In the genomic region with DNA sequence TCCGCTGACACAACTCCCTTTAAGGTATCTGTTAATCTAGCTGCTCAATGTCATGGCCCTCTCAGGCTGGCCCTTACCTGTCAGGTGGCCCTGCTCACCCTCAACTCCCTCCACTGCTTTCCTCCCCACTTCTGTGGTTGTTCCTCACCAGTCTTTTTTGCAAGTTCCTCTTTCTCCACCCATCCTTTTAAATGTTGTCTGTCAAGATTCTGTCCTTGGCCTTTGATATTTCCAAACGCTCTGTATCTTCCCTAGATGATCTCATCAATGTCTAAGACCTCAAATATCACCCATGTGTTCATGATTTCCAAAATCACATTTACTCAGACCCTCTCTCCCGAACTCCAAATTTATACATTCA, we compare ENCODE assay signal across 1 cellular context.
TF ChIP-seq lines count a peak whose summit lies in the region.

No MANE protein-coding gene starts in this region.

TF ChIP-seq in K562, 482 proteins besides CTCF, POLR2A, EP300 and RAD21:
- peak; percentile 63; the same call in 1 of the 2 replicates for TF ChIP-seq CTBP1 (IDR thresholded peaks at IDR 0.05; ENCODE audit: borderline replicate concordance)
- no peak for TF ChIP-seq ELF4 (CRISPR knock-in tag; IDR thresholded peaks at IDR 0.05)
- TF ChIP-seq BMI1 (IDR thresholded peaks at IDR 0.05; ENCODE audit: low read length), result no peak
- TF ChIP-seq, protein P1, sequence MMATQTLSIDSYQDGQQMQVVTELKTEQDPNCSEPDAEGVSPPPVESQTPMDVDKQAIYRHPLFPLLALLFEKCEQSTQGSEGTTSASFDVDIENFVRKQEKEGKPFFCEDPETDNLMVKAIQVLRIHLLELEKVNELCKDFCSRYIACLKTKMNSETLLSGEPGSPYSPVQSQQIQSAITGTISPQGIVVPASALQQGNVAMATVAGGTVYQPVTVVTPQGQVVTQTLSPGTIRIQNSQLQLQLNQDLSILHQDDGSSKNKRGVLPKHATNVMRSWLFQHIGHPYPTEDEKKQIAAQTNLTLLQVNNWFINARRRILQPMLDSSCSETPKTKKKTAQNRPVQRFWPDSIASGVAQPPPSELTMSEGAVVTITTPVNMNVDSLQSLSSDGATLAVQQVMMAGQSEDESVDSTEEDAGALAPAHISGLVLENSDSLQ (IDR thresholded peaks at IDR 0.05), result peak; percentile 50; the same call in 1 of the 2 replicates
- no peak for TF ChIP-seq ZNF766 (CRISPR knock-in tag; conservative IDR thresholded peaks at IDR 0.05)
- TF ChIP-seq PTBP1 (IDR thresholded peaks at IDR 0.05; ENCODE audit: low read depth, low read length), result no peak
- no peak for TF ChIP-seq PTTG1 (tag; IDR thresholded peaks at IDR 0.05; ENCODE audit: low read depth)
- TF ChIP-seq NFE2 (IDR thresholded peaks at IDR 0.05; ENCODE audit: low read depth), result no peak
- no peak for TF ChIP-seq ZNF140 (CRISPR knock-in tag; IDR thresholded peaks at IDR 0.05)
- peak; percentile 83 for TF ChIP-seq SPI1 (IDR thresholded peaks at IDR 0.05; ENCODE audit: borderline replicate concordance, low read depth, low read length)
- TF ChIP-seq, protein P2, sequence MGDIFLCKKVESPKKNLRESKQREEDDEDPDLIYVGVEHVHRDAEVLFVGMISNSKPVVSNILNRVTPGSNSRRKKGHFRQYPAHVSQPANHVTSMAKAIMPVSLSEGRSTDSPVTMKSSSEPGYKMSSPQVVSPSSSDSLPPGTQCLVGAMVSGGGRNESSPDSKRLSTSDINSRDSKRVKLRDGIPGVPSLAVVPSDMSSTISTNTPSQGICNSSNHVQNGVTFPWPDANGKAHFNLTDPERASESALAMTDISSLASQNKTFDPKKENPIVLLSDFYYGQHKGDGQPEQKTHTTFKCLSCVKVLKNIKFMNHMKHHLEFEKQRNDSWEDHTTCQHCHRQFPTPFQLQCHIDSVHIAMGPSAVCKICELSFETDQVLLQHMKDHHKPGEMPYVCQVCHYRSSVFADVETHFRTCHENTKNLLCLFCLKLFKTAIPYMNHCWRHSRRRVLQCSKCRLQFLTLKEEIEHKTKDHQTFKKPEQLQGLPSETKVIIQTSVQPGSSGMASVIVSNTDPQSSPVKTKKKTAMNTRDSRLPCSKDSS (IDR thresholded peaks at IDR 0.05; ENCODE audit: low read depth, partially characterized antibody), result no peak
- TF ChIP-seq, protein P3, sequence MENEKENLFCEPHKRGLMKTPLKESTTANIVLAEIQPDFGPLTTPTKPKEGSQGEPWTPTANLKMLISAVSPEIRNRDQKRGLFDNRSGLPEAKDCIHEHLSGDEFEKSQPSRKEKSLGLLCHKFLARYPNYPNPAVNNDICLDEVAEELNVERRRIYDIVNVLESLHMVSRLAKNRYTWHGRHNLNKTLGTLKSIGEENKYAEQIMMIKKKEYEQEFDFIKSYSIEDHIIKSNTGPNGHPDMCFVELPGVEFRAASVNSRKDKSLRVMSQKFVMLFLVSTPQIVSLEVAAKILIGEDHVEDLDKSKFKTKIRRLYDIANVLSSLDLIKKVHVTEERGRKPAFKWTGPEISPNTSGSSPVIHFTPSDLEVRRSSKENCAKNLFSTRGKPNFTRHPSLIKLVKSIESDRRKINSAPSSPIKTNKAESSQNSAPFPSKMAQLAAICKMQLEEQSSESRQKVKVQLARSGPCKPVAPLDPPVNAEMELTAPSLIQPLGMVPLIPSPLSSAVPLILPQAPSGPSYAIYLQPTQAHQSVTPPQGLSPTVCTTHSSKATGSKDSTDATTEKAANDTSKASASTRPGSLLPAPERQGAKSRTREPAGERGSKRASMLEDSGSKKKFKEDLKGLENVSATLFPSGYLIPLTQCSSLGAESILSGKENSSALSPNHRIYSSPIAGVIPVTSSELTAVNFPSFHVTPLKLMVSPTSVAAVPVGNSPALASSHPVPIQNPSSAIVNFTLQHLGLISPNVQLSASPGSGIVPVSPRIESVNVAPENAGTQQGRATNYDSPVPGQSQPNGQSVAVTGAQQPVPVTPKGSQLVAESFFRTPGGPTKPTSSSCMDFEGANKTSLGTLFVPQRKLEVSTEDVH (IDR thresholded peaks at IDR 0.05; ENCODE audit: low read depth, partially characterized antibody), result no peak
- no peak for TF ChIP-seq ZNF75A (CRISPR knock-in tag; IDR thresholded peaks at IDR 0.05)
- TF ChIP-seq DIDO1 (tag; IDR thresholded peaks at IDR 0.05; ENCODE audit: low read depth), result no peak
- no peak for TF ChIP-seq PHB2 (IDR thresholded peaks at IDR 0.05; ENCODE audit: low read depth)
- 0 out of 2 replicates have a peak, but pooled peaks have one; percentile 9 for TF ChIP-seq ARID1B (IDR thresholded peaks at IDR 0.05)
- no peak for TF ChIP-seq TEAD2 (tag; IDR thresholded peaks at IDR 0.05)
- no peak for TF ChIP-seq ZNF23 (CRISPR knock-in tag; IDR thresholded peaks at IDR 0.05)
- TF ChIP-seq ILF3 (IDR thresholded peaks at IDR 0.05; ENCODE audit: borderline replicate concordance), result no peak
- TF ChIP-seq PHF20 (IDR thresholded peaks at IDR 0.05; ENCODE audit: partially characterized antibody), result no peak
- peak in 1 of 2 experiments; percentile 30; a peak in 1 of 4 replicates for TF ChIP-seq RCOR1 (IDR thresholded peaks at IDR 0.05; ENCODE audit: borderline replicate concordance in 1 of 2, low read depth in 2 of 2, low read length in 2 of 2)
- no peak for TF ChIP-seq TOE1 (IDR thresholded peaks at IDR 0.05; ENCODE audit: borderline replicate concordance)
- TF ChIP-seq TOE1 (CRISPR knock-in tag; IDR thresholded peaks at IDR 0.05; ENCODE audit: borderline replicate concordance, low read depth), result no peak
- TF ChIP-seq, protein P4, sequence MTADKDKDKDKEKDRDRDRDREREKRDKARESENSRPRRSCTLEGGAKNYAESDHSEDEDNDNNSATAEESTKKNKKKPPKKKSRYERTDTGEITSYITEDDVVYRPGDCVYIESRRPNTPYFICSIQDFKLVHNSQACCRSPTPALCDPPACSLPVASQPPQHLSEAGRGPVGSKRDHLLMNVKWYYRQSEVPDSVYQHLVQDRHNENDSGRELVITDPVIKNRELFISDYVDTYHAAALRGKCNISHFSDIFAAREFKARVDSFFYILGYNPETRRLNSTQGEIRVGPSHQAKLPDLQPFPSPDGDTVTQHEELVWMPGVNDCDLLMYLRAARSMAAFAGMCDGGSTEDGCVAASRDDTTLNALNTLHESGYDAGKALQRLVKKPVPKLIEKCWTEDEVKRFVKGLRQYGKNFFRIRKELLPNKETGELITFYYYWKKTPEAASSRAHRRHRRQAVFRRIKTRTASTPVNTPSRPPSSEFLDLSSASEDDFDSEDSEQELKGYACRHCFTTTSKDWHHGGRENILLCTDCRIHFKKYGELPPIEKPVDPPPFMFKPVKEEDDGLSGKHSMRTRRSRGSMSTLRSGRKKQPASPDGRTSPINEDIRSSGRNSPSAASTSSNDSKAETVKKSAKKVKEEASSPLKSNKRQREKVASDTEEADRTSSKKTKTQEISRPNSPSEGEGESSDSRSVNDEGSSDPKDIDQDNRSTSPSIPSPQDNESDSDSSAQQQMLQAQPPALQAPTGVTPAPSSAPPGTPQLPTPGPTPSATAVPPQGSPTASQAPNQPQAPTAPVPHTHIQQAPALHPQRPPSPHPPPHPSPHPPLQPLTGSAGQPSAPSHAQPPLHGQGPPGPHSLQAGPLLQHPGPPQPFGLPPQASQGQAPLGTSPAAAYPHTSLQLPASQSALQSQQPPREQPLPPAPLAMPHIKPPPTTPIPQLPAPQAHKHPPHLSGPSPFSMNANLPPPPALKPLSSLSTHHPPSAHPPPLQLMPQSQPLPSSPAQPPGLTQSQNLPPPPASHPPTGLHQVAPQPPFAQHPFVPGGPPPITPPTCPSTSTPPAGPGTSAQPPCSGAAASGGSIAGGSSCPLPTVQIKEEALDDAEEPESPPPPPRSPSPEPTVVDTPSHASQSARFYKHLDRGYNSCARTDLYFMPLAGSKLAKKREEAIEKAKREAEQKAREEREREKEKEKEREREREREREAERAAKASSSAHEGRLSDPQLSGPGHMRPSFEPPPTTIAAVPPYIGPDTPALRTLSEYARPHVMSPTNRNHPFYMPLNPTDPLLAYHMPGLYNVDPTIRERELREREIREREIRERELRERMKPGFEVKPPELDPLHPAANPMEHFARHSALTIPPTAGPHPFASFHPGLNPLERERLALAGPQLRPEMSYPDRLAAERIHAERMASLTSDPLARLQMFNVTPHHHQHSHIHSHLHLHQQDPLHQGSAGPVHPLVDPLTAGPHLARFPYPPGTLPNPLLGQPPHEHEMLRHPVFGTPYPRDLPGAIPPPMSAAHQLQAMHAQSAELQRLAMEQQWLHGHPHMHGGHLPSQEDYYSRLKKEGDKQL (CRISPR knock-in tag; IDR thresholded peaks at IDR 0.05; ENCODE audit: borderline replicate concordance), result no peak
- no peak for TF ChIP-seq BRD4 (IDR thresholded peaks at IDR 0.05)
- no peak for TF ChIP-seq FOXA3 (CRISPR knock-in tag; conservative IDR thresholded peaks at IDR 0.05 in 1 of 2, IDR thresholded peaks at IDR 0.05 in 1 of 2)
- TF ChIP-seq MEIS2 (IDR thresholded peaks at IDR 0.05; ENCODE audit: partially characterized antibody), result peak; percentile 73
- TF ChIP-seq ZFPM2 (CRISPR knock-in tag; IDR thresholded peaks at IDR 0.05), result no peak
- no peak for TF ChIP-seq SRSF3 (IDR thresholded peaks at IDR 0.05; ENCODE audit: insufficient read depth, low read length)
- no peak for TF ChIP-seq SIRT6 (IDR thresholded peaks at IDR 0.05; ENCODE audit: low read depth, low read length)
- TF ChIP-seq, protein P5, sequence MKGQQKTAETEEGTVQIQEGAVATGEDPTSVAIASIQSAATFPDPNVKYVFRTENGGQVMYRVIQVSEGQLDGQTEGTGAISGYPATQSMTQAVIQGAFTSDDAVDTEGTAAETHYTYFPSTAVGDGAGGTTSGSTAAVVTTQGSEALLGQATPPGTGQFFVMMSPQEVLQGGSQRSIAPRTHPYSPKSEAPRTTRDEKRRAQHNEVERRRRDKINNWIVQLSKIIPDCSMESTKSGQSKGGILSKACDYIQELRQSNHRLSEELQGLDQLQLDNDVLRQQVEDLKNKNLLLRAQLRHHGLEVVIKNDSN (CRISPR knock-in tag; IDR thresholded peaks at IDR 0.05), result no peak
- no peak for TF ChIP-seq ZNF347 (CRISPR knock-in tag; IDR thresholded peaks at IDR 0.05; ENCODE audit: low read depth)
- no peak for TF ChIP-seq MYBL2 (IDR thresholded peaks at IDR 0.05; ENCODE audit: low read depth)
- no peak for TF ChIP-seq MYBL2 (CRISPR knock-in tag; IDR thresholded peaks at IDR 0.05; ENCODE audit: borderline replicate concordance)
- TF ChIP-seq, protein P6, sequence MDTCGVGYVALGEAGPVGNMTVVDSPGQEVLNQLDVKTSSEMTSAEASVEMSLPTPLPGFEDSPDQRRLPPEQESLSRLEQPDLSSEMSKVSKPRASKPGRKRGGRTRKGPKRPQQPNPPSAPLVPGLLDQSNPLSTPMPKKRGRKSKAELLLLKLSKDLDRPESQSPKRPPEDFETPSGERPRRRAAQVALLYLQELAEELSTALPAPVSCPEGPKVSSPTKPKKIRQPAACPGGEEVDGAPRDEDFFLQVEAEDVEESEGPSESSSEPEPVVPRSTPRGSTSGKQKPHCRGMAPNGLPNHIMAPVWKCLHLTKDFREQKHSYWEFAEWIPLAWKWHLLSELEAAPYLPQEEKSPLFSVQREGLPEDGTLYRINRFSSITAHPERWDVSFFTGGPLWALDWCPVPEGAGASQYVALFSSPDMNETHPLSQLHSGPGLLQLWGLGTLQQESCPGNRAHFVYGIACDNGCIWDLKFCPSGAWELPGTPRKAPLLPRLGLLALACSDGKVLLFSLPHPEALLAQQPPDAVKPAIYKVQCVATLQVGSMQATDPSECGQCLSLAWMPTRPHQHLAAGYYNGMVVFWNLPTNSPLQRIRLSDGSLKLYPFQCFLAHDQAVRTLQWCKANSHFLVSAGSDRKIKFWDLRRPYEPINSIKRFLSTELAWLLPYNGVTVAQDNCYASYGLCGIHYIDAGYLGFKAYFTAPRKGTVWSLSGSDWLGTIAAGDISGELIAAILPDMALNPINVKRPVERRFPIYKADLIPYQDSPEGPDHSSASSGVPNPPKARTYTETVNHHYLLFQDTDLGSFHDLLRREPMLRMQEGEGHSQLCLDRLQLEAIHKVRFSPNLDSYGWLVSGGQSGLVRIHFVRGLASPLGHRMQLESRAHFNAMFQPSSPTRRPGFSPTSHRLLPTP (IDR thresholded peaks at IDR 0.05; ENCODE audit: borderline replicate concordance, extremely low read depth, insufficient read length), result no peak
- no peak for TF ChIP-seq ARNT (IDR thresholded peaks at IDR 0.05)
- TF ChIP-seq CCNT2 (IDR thresholded peaks at IDR 0.05; ENCODE audit: borderline replicate concordance, extremely low read depth, insufficient read length, low read depth, low read length), result no peak
TF ChIP-seq in K562: peak in this region for 6.
